In genomic region chr1:110619412-110620249, GRCh38 we compare ENCODE assay signal across 8 cellular contexts. TPM values are rescaled to one million over a fixed set of nuclear protein-coding genes. Genes with fewer than 3 reads are reported as not detected.
DNase-seq lines count a peak whose midpoint lies in the region; ATAC-seq, FAIRE-seq and TF ChIP-seq lines count a peak whose summit lies in the region.

No MANE protein-coding gene starts in this region.

- H3K27me3 Mint-ChIP-seq in activated CD4-positive, alpha-beta T cell treated with anti-CD3 and anti-CD28 coated beads, Interleukin-2, amount 10 ng/mL, durations not matched to agents 7 days and 5 days, result no peaks in the 10 kb centered on the region

- H3K4me3 ChIP-seq in coronary artery, result peak overlapping the region; percentile 61
- peak overlapping the region; percentile 3 to 30 for H3K4me3 ChIP-seq in left lung

- ATAC-seq in HG03432 (IDR thresholded peaks at IDR 0.05; ENCODE audit: unreplicated experiment) (peak; percentile 80), left lung (peak; percentile 97)

- FAIRE-seq in GM19239 (lab: Jason Lieb, UNC), result peak; percentile 88

- POLR2A ChIA-PET in activated CD4-positive, alpha-beta T cell treated with anti-CD3 and anti-CD28 coated beads, Interleukin-2, amount 10 ng/mL, durations not matched to agents 7 days and 5 days (lab: Charles Lee), result interaction anchor here (0.6 to 2.0 kb wide), 9 partner anchors 11 to 167 kb away, joined by 3 to 11 read pairs (median 3); no protein-coding TSS in a partner anchor

- TF ChIP-seq CTCF in coronary artery (IDR thresholded peaks at IDR 0.05), result peak; percentile 90
- peak; percentile 92 to 94 for TF ChIP-seq CTCF in left lung (IDR thresholded peaks at IDR 0.05)

- H3K4me1 Mint-ChIP-seq in activated CD4-positive, alpha-beta T cell treated with anti-CD3 and anti-CD28 coated beads, Interleukin-2, amount 10 ng/mL, durations not matched to agents 7 days and 5 days, result peaks cover 56% of the 10 kb centered on the region

- peaks cover 29% of the 10 kb centered on the region for H3K36me3 Mint-ChIP-seq in activated CD4-positive, alpha-beta T cell treated with anti-CD3 and anti-CD28 coated beads, Interleukin-2, amount 10 ng/mL, durations not matched to agents 7 days and 5 days (ENCODE audit: low read depth)

- H3K27ac Mint-ChIP-seq in activated CD4-positive, alpha-beta T cell treated with anti-CD3 and anti-CD28 coated beads, Interleukin-2, amount 10 ng/mL, durations not matched to agents 7 days and 5 days, result peak overlapping the region; percentile 97

- no peak overlapping the region for H3K27ac ChIP-seq in coronary artery
- H3K27ac ChIP-seq in left lung, result peak overlapping the region in 1 of 2 donors; percentile 20

- CTCF ChIA-PET in activated CD4-positive, alpha-beta T cell treated with anti-CD3 and anti-CD28 coated beads, Interleukin-2, amount 10 ng/mL, durations not matched to agents 7 days and 5 days (lab: Charles Lee), result interaction anchor here (0.6 to 5.6 kb wide), 47 partner anchors 10 to 805 kb away, joined by 3 to 77 read pairs (median 5); partner anchors contain the start of genes CD53, KCNA10, KCNA2 and KCNA3

- no peaks in the 10 kb centered on the region for H3K36me3 ChIP-seq in left lung

- intact Hi-C loops in left lung (cut with DNase I), result loop anchor here in 1 of 2 donors (5.0 kb wide), 2 partner anchors 97 to 163 kb away; no protein-coding TSS in a partner anchor

- DNase-seq in C1 segment of cervical spinal cord (lab: John Stamatoyannopoulos, UW) (peak in 12 of 14 donors; percentile 12 to 86 (median 56)), GM19239 (ENCODE audit: insufficient read length, low spot score) (peak; percentile 66), NCI-H510A treated with DMSO at 0.1 percent for 48 hours (lab: John Stamatoyannopoulos, UW) (peak; percentile 88), coronary artery (ENCODE audit: low spot score) (no peak), left lung (peak; percentile 88 to 98)
- DNase-seq in activated CD4-positive, alpha-beta T cell treated with anti-CD3 and anti-CD28 coated beads, Interleukin-2, amount 10 ng/mL, durations not matched to agents 7 days and 5 days, result peak; percentile 92
- DNase-seq in stimulated activated CD4-positive, alpha-beta T cell treated with anti-CD3 and anti-CD28 coated beads, TNF-alpha, amount 100 ng/mL, for 24 hours (ENCODE audit: low read depth in 3 of 3), result peak; percentile 76 to 85 (median 81)

- H3K4me1 ChIP-seq in left lung, result peaks cover 0 to 9% of the 10 kb centered on the region in 2 donors

- H3K9me3 Mint-ChIP-seq in activated CD4-positive, alpha-beta T cell treated with anti-CD3 and anti-CD28 coated beads, Interleukin-2, amount 10 ng/mL, durations not matched to agents 7 days and 5 days, result peaks cover 10% of the 10 kb centered on the region

- H3K4me3 Mint-ChIP-seq in activated CD4-positive, alpha-beta T cell treated with anti-CD3 and anti-CD28 coated beads, Interleukin-2, amount 10 ng/mL, durations not matched to agents 7 days and 5 days, result peak overlapping the region; percentile 78

- peaks cover 0 to 38% of the 10 kb centered on the region in 2 donors for H3K27me3 ChIP-seq in left lung

- H3K9me3 ChIP-seq in left lung, result no peaks in the 10 kb centered on the region

RNA-seq across cellular contexts. Expression of gene KCNA2, which starts 13.5 kb away (rescaled TPM):
- 1 to 10 TPM; 3.5 to 3.9 TPM for total RNA-seq in activated CD4-positive, alpha-beta T cell treated with anti-CD3 and anti-CD28 coated beads, Interleukin-2, amount 10 ng/mL, durations not matched to agents 7 days and 5 days
- under 1 TPM; 0.42 to 0.50 TPM for total RNA-seq in left lung

RNA-seq across cellular contexts. Expression of gene KCNA3, which starts 55.1 kb away (rescaled TPM):
- 10 to 100 TPM; 67.0 to 73.3 TPM for total RNA-seq in activated CD4-positive, alpha-beta T cell treated with anti-CD3 and anti-CD28 coated beads, Interleukin-2, amount 10 ng/mL, durations not matched to agents 7 days and 5 days
- 10 to 100 TPM in 1 of 2 donors, 1 to 10 TPM in 1; 8.6 to 11.3 TPM for total RNA-seq in left lung

Comparison
In these comparisons a context has a peak if more than half of its experiments do, and no peak if none do; other contexts are left out.
1. RNA of gene KCNA3, which starts 55.1 kb away (total RNA-seq): 67.0 to 73.3 TPM in activated CD4-positive, alpha-beta T cell treated with anti-CD3 and anti-CD28 coated beads, Interleukin-2, amount 10 ng/mL, durations not matched to agents 7 days and 5 days; 8.6 to 11.3 TPM in left lung; every median in the first group is over 4 times any median in the second.